23 cellular contexts compared by ENCODE assay signal in the genomic region with DNA sequence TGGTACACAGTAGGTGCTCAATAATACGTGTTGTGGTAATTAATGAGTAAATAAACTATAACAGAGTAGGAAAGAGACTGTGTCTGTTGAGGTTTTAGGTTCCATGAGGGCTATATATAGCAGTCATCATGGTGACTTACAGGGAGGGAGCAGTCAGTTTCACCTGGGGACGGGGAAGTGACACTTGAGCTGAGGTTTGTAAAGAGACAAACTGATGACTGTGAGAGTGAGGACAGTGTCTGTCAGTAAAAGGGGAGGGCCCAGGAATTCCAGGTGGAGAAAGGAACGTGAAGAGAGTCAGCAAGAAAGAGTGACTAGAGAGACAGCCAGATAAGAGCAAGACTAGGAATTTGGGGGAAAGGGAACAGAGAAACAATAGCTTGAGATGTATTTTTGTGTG. TPM values are rescaled to one million over a fixed set of nuclear protein-coding genes. Genes with fewer than 3 reads are reported as not detected.
DNase-seq lines count a peak whose midpoint lies in the region; ATAC-seq and TF ChIP-seq lines count a peak whose summit lies in the region.
"Had no signal": no experiment of that assay in that cellular context is flagged by ENCODE, and none has a peak within 500 bp of the region (broad histone marks: within the 10 kb centered on the region; RNA-seq: fewer than 3 reads in every experiment).

No MANE protein-coding gene starts in this region.

- CTCF ChIA-PET in PC-9 (lab: Charles Lee), result no interaction called here
- CTCF ChIA-PET in RWPE1 (lab: Yijun Ruan, JAX), result interaction anchor here (0.6 to 0.7 kb wide), 3 partner anchors 41 to 1880 kb away, joined by 3 to 5 read pairs (median 3); no protein-coding TSS in a partner anchor

- H3F3A ChIP-seq in PC-9 (ENCODE audit: insufficient read depth, low read depth), result no peaks in the 10 kb centered on the region

- H3K79me1 ChIP-seq in mesenchymal stem cell (replicated peaks; ENCODE audit: low read length, poor library complexity, severe bottlenecking), result no peaks in the 10 kb centered on the region

- H2BK15ac ChIP-seq in mesenchymal stem cell (ENCODE audit: low read depth, poor library complexity, severe bottlenecking), result no peak overlapping the region

- H2BK12ac ChIP-seq in mesenchymal stem cell (ENCODE audit: low read length in 2 of 2), result no peak overlapping the region

- H3K9me3 ChIP-seq in heart right ventricle, result no peaks in the 10 kb centered on the region
- no peaks in the 10 kb centered on the region for H3K9me3 ChIP-seq in PC-9 (ENCODE audit: insufficient read depth, low read depth)
- H3K9me3 ChIP-seq in mesenchymal stem cell (ENCODE audit: control insufficient read depth, low read length), result no peaks in the 10 kb centered on the region
- H3K9me3 ChIP-seq in thymus (ENCODE audit: control insufficient read depth), result peaks cover 1% of the 10 kb centered on the region

- H3K9ac ChIP-seq in mesenchymal stem cell (ENCODE audit: low read length), result no peak overlapping the region

- no peak overlapping the region for H2BK5ac ChIP-seq in mesenchymal stem cell (ENCODE audit: low read depth, low read length, poor library complexity, severe bottlenecking)

- H3K4me3 Mint-ChIP-seq in activated T-helper 1 cell treated with anti-CD3 and anti-CD28 coated beads, Interleukin-12 subunit alpha, Interleukin-12 subunit beta, Interleukin-2, Interleukin-4 antibody, amounts not matched to agents 30 ng/mL and 10 ng/mL and 1 ng/mL, durations not matched to agents 14 hours and 24 hours and 36 hours, result no peak overlapping the region
- H3K4me3 Mint-ChIP-seq: nephron progenitor cell had no signal

- H3K23ac ChIP-seq in mesenchymal stem cell (ENCODE audit: low read length in 2 of 2), result no peak overlapping the region

- peaks cover 26% of the 10 kb centered on the region for H3K4me1 Mint-ChIP-seq in activated T-helper 1 cell treated with anti-CD3 and anti-CD28 coated beads, Interleukin-12 subunit alpha, Interleukin-12 subunit beta, Interleukin-2, Interleukin-4 antibody, amounts not matched to agents 30 ng/mL and 10 ng/mL and 1 ng/mL, durations not matched to agents 14 hours and 24 hours and 36 hours (ENCODE audit: low read depth)

- H2AFZ ChIP-seq in PC-9 (no peak overlapping the region), mesenchymal stem cell (ENCODE audit: low read depth, low read length) (no peak overlapping the region)

- H3K36me3 Mint-ChIP-seq in activated T-helper 1 cell treated with anti-CD3 and anti-CD28 coated beads, Interleukin-12 subunit alpha, Interleukin-12 subunit beta, Interleukin-2, Interleukin-4 antibody, amounts not matched to agents 30 ng/mL and 10 ng/mL and 1 ng/mL, durations not matched to agents 14 hours and 24 hours and 36 hours (ENCODE audit: low read depth), result no peaks in the 10 kb centered on the region
- H3K36me3 Mint-ChIP-seq: CD14-positive monocyte had no signal

- no peak overlapping the region for H3K27ac Mint-ChIP-seq in activated T-helper 1 cell treated with anti-CD3 and anti-CD28 coated beads, Interleukin-12 subunit alpha, Interleukin-12 subunit beta, Interleukin-2, Interleukin-4 antibody, amounts not matched to agents 30 ng/mL and 10 ng/mL and 1 ng/mL, durations not matched to agents 14 hours and 24 hours and 36 hours
- H3K27ac Mint-ChIP-seq: CD14-positive monocyte, nephron progenitor cell had no signal

- H3K27ac ChIP-seq in heart right ventricle (peak overlapping the region in 8 of 10 donors; percentile 22 to 90 (median 82)), PC-9 (0 out of 2 replicates have a peak overlapping the region, but pooled peaks have one; percentile 3), mesenchymal stem cell (ENCODE audit: low read length, poor library complexity, severe bottlenecking) (no peak overlapping the region), thymus (ENCODE audit: low read depth) (peak overlapping the region; percentile 43), RWPE1 (no peak overlapping the region)

- H3K27me3 ChIP-seq in heart right ventricle (peaks cover 0 to 16% (median 0%) of the 10 kb centered on the region in 7 donors), PC-9 (ENCODE audit: insufficient read depth, low read depth) (no peaks in the 10 kb centered on the region), mesenchymal stem cell (ENCODE audit: control insufficient read depth in 1 of 2, insufficient read depth in 1 of 2, low read length in 2 of 2) (no peaks in the 10 kb centered on the region), thymus (ENCODE audit: control insufficient read depth, insufficient read depth) (no peaks in the 10 kb centered on the region)

- H3K4me1 ChIP-seq in heart right ventricle, result peaks cover 12 to 54% (median 48%) of the 10 kb centered on the region in 9 donors
- peaks cover 6% of the 10 kb centered on the region; the same call in 1 of the 2 replicates for H3K4me1 ChIP-seq in PC-9 (replicated peaks; ENCODE audit: insufficient read depth)
- H3K4me1 ChIP-seq in mesenchymal stem cell (ENCODE audit: control insufficient read depth, insufficient read depth, low read depth, low read length), result peaks cover 24% of the 10 kb centered on the region
- H3K4me1 ChIP-seq in thymus (ENCODE audit: control insufficient read depth, insufficient read depth, low read length), result peaks cover 45% of the 10 kb centered on the region

- no peaks in the 10 kb centered on the region for H3K36me3 ChIP-seq in heart right ventricle
- no peaks in the 10 kb centered on the region for H3K36me3 ChIP-seq in PC-9 (ENCODE audit: low read depth)
- no peaks in the 10 kb centered on the region for H3K36me3 ChIP-seq in mesenchymal stem cell (ENCODE audit: control insufficient read depth in 1 of 2, insufficient read depth in 2 of 2, low read depth in 1 of 2, low read length in 2 of 2)
- no peaks in the 10 kb centered on the region for H3K36me3 ChIP-seq in thymus (ENCODE audit: control insufficient read depth, insufficient read depth)

- no peak overlapping the region for H3K18ac ChIP-seq in mesenchymal stem cell (ENCODE audit: low read depth in 1 of 2, low read length in 2 of 2)

- peak overlapping the region; percentile 23 for H2AK5ac ChIP-seq in mesenchymal stem cell (ENCODE audit: low read length, severe bottlenecking)

- H4K20me1 ChIP-seq in PC-9 (ENCODE audit: insufficient read depth), result no peaks in the 10 kb centered on the region

- ATAC-seq in heart right ventricle, result no peak
- ATAC-seq in HG03432 (IDR thresholded peaks at IDR 0.05; ENCODE audit: unreplicated experiment), result no peak

- no peaks in the 10 kb centered on the region for H3K79me2 ChIP-seq in PC-9 (ENCODE audit: low read depth)

- TF ChIP-seq CTCF in heart right ventricle (IDR thresholded peaks at IDR 0.05), result no peak
- no peak for TF ChIP-seq CTCF in PC-9 (conservative IDR thresholded peaks at IDR 0.05)
- TF ChIP-seq CTCF in RWPE1 (conservative IDR thresholded peaks at IDR 0.05; ENCODE audit: low read depth), result no peak

- H4K91ac ChIP-seq in mesenchymal stem cell (ENCODE audit: low read length), result no peak overlapping the region

- peaks cover 5% of the 10 kb centered on the region for H3K27me3 Mint-ChIP-seq in activated T-helper 1 cell treated with anti-CD3 and anti-CD28 coated beads, Interleukin-12 subunit alpha, Interleukin-12 subunit beta, Interleukin-2, Interleukin-4 antibody, amounts not matched to agents 30 ng/mL and 10 ng/mL and 1 ng/mL, durations not matched to agents 14 hours and 24 hours and 36 hours (ENCODE audit: insufficient read depth)

- 85 to 87% methylated on average over 3 of the region's 3 CpGs for WGBS in heart right ventricle, 2 donors
- WGBS in mesenchymal stem cell, result 81% methylated on average over 3 of the region's 3 CpGs
- WGBS in thymus, result 40% methylated on average over 3 of the region's 3 CpGs

- H3K4me2 ChIP-seq in PC-9 (no peak overlapping the region), mesenchymal stem cell (ENCODE audit: low read length, poor library complexity, severe bottlenecking) (no peak overlapping the region)

- H3K4me3 ChIP-seq in heart right ventricle, result no peak overlapping the region
- no peak overlapping the region for H3K4me3 ChIP-seq in PC-9
- H3K4me3 ChIP-seq in mesenchymal stem cell (ENCODE audit: insufficient read depth in 1 of 2, low read depth in 1 of 2, low read length in 2 of 2), result no peak overlapping the region
- no peak overlapping the region for H3K4me3 ChIP-seq in thymus (ENCODE audit: low read length)

- POLR2A ChIA-PET in PC-9 (lab: Charles Lee; ENCODE audit: unreplicated experiment), result interaction anchor here (0.7 kb wide), 1 partner anchor 22 kb away, joined by 3 read pairs; no protein-coding TSS in a partner anchor
- POLR2A ChIA-PET in RWPE1 (lab: Yijun Ruan, JAX; ENCODE audit: low non-redundant PET), result interaction anchor here (0.6 kb wide), 1 partner anchor 13 kb away, joined by 3 read pairs; no protein-coding TSS in a partner anchor

- intact Hi-C loops in heart right ventricle (cut with DNase I) (no loop called here), cardiac septum (cut with DNase I) (no loop called here), PC-9 (cut with micrococcal nuclease; ENCODE audit: unreplicated experiment) (no loop called here)
- intact Hi-C loops in activated T-helper 1 cell treated with anti-CD3 and anti-CD28 coated beads, Interleukin-12 subunit alpha, Interleukin-12 subunit beta, Interleukin-2, Interleukin-4 antibody, amounts not matched to agents 30 ng/mL and 10 ng/mL and 1 ng/mL, durations not matched to agents 14 hours and 24 hours and 36 hours (cut with micrococcal nuclease), result no loop called here

- H3K9me3 Mint-ChIP-seq in activated T-helper 1 cell treated with anti-CD3 and anti-CD28 coated beads, Interleukin-12 subunit alpha, Interleukin-12 subunit beta, Interleukin-2, Interleukin-4 antibody, amounts not matched to agents 30 ng/mL and 10 ng/mL and 1 ng/mL, durations not matched to agents 14 hours and 24 hours and 36 hours, result no peaks in the 10 kb centered on the region
- H3K9me3 Mint-ChIP-seq: CD14-positive monocyte, nephron progenitor cell had no signal

- no peak overlapping the region for H2BK120ac ChIP-seq in mesenchymal stem cell (ENCODE audit: low read depth, low read length)

- no peak overlapping the region for H3K4ac ChIP-seq in mesenchymal stem cell (ENCODE audit: low read depth in 1 of 2, low read length in 2 of 2)

- no peaks in the 10 kb centered on the region for H3K9me2 ChIP-seq in PC-9 (ENCODE audit: insufficient read depth)

- H4K8ac ChIP-seq in mesenchymal stem cell (ENCODE audit: low read length), result no peak overlapping the region

- H3K14ac ChIP-seq in mesenchymal stem cell (ENCODE audit: low read length in 2 of 2), result no peak overlapping the region

- BruUV-seq in PC-9 (replicated peaks; lab: Mats Ljungman, UMichigan), result no TSS peak

- DNase-seq in heart right ventricle (no peak), cardiac septum (ENCODE audit: low spot score) (no peak), PC-9 (peak; percentile 18 to 50), mesenchymal stem cell (no peak), RWPE1 (ENCODE audit: low spot score) (no peak)
- no peak for DNase-seq in activated T-helper 1 cell treated with anti-CD3 and anti-CD28 coated beads, Interleukin-12 subunit alpha, Interleukin-12 subunit beta, Interleukin-2, Interleukin-4 antibody, amounts not matched to agents 30 ng/mL and 10 ng/mL and 1 ng/mL, durations not matched to agents 14 hours and 24 hours and 36 hours (ENCODE audit: low spot score)
- DNase-seq: ACHN; activated CD4-positive, alpha-beta T cell treated with anti-CD3 and anti-CD28 coated beads for 4 hours; activated CD8-positive, alpha-beta memory T cell treated with anti-CD3 and anti-CD28 coated beads, Interleukin-2, amount 50 U/mL, for 4 hours; activated gamma-delta T cell treated with Interleukin-2 at 50 U/mL for 16 hours; cerebellar nuclear complex; DMS153; effector CD8-positive, alpha-beta T cell; HCEC 1CT; head of caudate nucleus; midbrain; NCI-H2081; NCI-H524; nephron progenitor cell; stimulated activated CD8-positive, alpha-beta memory T cell treated with anti-CD3 and anti-CD28 coated beads, Interleukin-4, amount 100 ng/mL, for 48 hours had no signal

RNA-seq across cellular contexts. Expression of a gene that starts 30.2 kb away (rescaled TPM):
- under 1 TPM; 0.05 to 0.66 (median 0.22) TPM for total RNA-seq in heart right ventricle
- under 1 TPM; 0.09 to 0.22 TPM for polyA plus RNA-seq in heart right ventricle
- 0.19 TPM for total RNA-seq in cardiac septum
- 20.0 and 20.8 TPM in 2 replicates for total RNA-seq in PC-9 (2021)
- polyA plus RNA-seq in mesenchymal stem cell (2013, experiment 1 of 2), result 0.12 TPM
- polyA plus RNA-seq in mesenchymal stem cell (2013, experiment 2 of 2), result 0.04 TPM
- 2.0 TPM for polyA plus RNA-seq in thymus
- total RNA-seq in activated T-helper 1 cell treated with anti-CD3 and anti-CD28 coated beads, Interleukin-12 subunit alpha, Interleukin-12 subunit beta, Interleukin-2, Interleukin-4 antibody, amounts not matched to agents 30 ng/mL and 10 ng/mL and 1 ng/mL, durations not matched to agents 14 hours and 24 hours and 36 hours, result 0.29 TPM in 1 of 2 replicates, not detected in the other
- polyA plus RNA-seq: CD14-positive monocyte had no signal

Comparison
In these comparisons a context has a peak if more than half of its experiments do, and no peak if none do; other contexts are left out.
1. DNase-seq: peak in PC-9 (2 of 2); none in heart right ventricle (0 of 2), cardiac septum (single experiment), mesenchymal stem cell (single experiment), activated T-helper 1 cell treated with anti-CD3 and anti-CD28 coated beads, Interleukin-12 subunit alpha, Interleukin-12 subunit beta, Interleukin-2, Interleukin-4 antibody, amounts not matched to agents 30 ng/mL and 10 ng/mL and 1 ng/mL, durations not matched to agents 14 hours and 24 hours and 36 hours (single experiment) and RWPE1 (single experiment).
2. H3K27ac ChIP-seq: peak in heart right ventricle (8 of 10), PC-9 (single experiment) and thymus (single experiment); none in mesenchymal stem cell (single experiment) and RWPE1 (single experiment).
3. RNA of a gene that starts 30.2 kb away (total RNA-seq): 20.0 to 20.8 TPM in PC-9; 0.05 to 0.66 TPM in heart right ventricle, 0.19 TPM in cardiac septum (single experiment) and 0.29 TPM in activated T-helper 1 cell treated with anti-CD3 and anti-CD28 coated beads, Interleukin-12 subunit alpha, Interleukin-12 subunit beta, Interleukin-2, Interleukin-4 antibody, amounts not matched to agents 30 ng/mL and 10 ng/mL and 1 ng/mL, durations not matched to agents 14 hours and 24 hours and 36 hours; every median in the first group is over 10 times any median in the second.